ENCODE assay signal across 8 cellular contexts in genomic region chr4:89299153-89299789, GRCh38. TPM values are rescaled to one million over a fixed set of nuclear protein-coding genes. Genes with fewer than 3 reads are reported as not detected.
DNase-seq lines count a peak whose midpoint lies in the region; ATAC-seq and TF ChIP-seq lines count a peak whose summit lies in the region.

No MANE protein-coding gene starts in this region.

- H3K4me3 Mint-ChIP-seq in CD4-positive, alpha-beta memory T cell: peak overlapping the region; percentile 83 to 96 (median 94)
- peak overlapping the region; percentile 95 for H3K4me3 Mint-ChIP-seq in activated naive CD8-positive, alpha-beta T cell treated with anti-CD3 and anti-CD28 coated beads, Interleukin-2, amount 10 ng/mL, durations not matched to agents 7 days and 5 days

- H3K36me3 Mint-ChIP-seq in CD4-positive, alpha-beta memory T cell: peaks cover 17 to 23% of the 10 kb centered on the region in 2 donors
- H3K36me3 Mint-ChIP-seq in activated naive CD8-positive, alpha-beta T cell treated with anti-CD3 and anti-CD28 coated beads, Interleukin-2, amount 10 ng/mL, durations not matched to agents 7 days and 5 days: peaks cover 16% of the 10 kb centered on the region

- no peak for TF ChIP-seq CTCF in mucosa of descending colon (IDR thresholded peaks at IDR 0.05)

- CTCF ChIA-PET in CD4-positive, alpha-beta memory T cell (lab: Charles Lee; ENCODE audit: partially characterized antibody): interaction anchor here (1.2 to 14.5 kb wide), 14 partner anchors 9 to 136 kb away, joined by 3 to 285 read pairs (median 12); partner anchors contain the start of gene GPRIN3

- no peaks in the 10 kb centered on the region for H3K27me3 ChIP-seq in CD4-positive, alpha-beta memory T cell (ENCODE audit: insufficient read depth, low read length)

- peak overlapping the region; percentile 83 for H3K27ac ChIP-seq in CD4-positive, alpha-beta memory T cell (ENCODE audit: low read depth, low read length)

- POLR2A ChIA-PET in CD4-positive, alpha-beta memory T cell (lab: Charles Lee; ENCODE audit: partially characterized antibody): interaction anchor here (1.0 to 15.1 kb wide), 17 partner anchors 7 to 1015 kb away, joined by 3 to 453 read pairs (median 10); partner anchors contain the start of genes GPRIN3, HERC3 and PPM1K
- POLR2A ChIA-PET in activated naive CD8-positive, alpha-beta T cell treated with anti-CD3 and anti-CD28 coated beads, Interleukin-2, amount 10 ng/mL, durations not matched to agents 7 days and 5 days (lab: Charles Lee): interaction anchor here (1.0 to 3.1 kb wide), 8 partner anchors 9 to 1015 kb away, joined by 4 to 26 read pairs (median 7); partner anchors contain the start of genes GPRIN3, HERC5 and PPM1K

- H3K4me1 ChIP-seq in CD4-positive, alpha-beta memory T cell (ENCODE audit: insufficient read depth, low read length): peaks cover 90% of the 10 kb centered on the region
- peaks cover 48% of the 10 kb centered on the region for H3K4me1 ChIP-seq in mucosa of descending colon (ENCODE audit: low read depth)

- ATAC-seq in HG02763 (IDR thresholded peaks at IDR 0.05; ENCODE audit: unreplicated experiment) (peak; percentile 39), mucosa of descending colon (peak; percentile 68), GM18502 (IDR thresholded peaks at IDR 0.05; ENCODE audit: poor library complexity, unreplicated experiment) (no peak)
- ATAC-seq in activated naive CD8-positive, alpha-beta T cell treated with anti-CD3 and anti-CD28 coated beads, Interleukin-2, amount 10 ng/mL, durations not matched to agents 7 days and 5 days (ENCODE audit: low read depth): peak; percentile 55

- intact Hi-C loops in CD4-positive, alpha-beta memory T cell (cut with micrococcal nuclease): loop anchor here (2.0 kb wide), 2 partner anchors 16 to 188 kb away; partner anchors contain the start of gene TIGD2
- intact Hi-C loops in mucosa of descending colon (cut with DNase I, micrococcal nuclease): no loop called here

- H3K4me1 Mint-ChIP-seq in CD4-positive, alpha-beta memory T cell: peaks cover 57 to 97% (median 73%) of the 10 kb centered on the region in 4 donors
- H3K4me1 Mint-ChIP-seq in activated naive CD8-positive, alpha-beta T cell treated with anti-CD3 and anti-CD28 coated beads, Interleukin-2, amount 10 ng/mL, durations not matched to agents 7 days and 5 days: peaks cover 67% of the 10 kb centered on the region

- peak overlapping the region; percentile 57 to 62 for H3K4me3 ChIP-seq in CD4-positive, alpha-beta memory T cell (ENCODE audit: low read length in 2 of 2)
- no peak overlapping the region for H3K4me3 ChIP-seq in mucosa of descending colon

- H3K27me3 Mint-ChIP-seq in CD4-positive, alpha-beta memory T cell: no peaks in the 10 kb centered on the region
- H3K27me3 Mint-ChIP-seq in activated naive CD8-positive, alpha-beta T cell treated with anti-CD3 and anti-CD28 coated beads, Interleukin-2, amount 10 ng/mL, durations not matched to agents 7 days and 5 days: no peaks in the 10 kb centered on the region

- H3K27ac Mint-ChIP-seq in CD4-positive, alpha-beta memory T cell: peak overlapping the region; percentile 87 to 99 (median 98)
- peak overlapping the region; percentile 100 for H3K27ac Mint-ChIP-seq in activated naive CD8-positive, alpha-beta T cell treated with anti-CD3 and anti-CD28 coated beads, Interleukin-2, amount 10 ng/mL, durations not matched to agents 7 days and 5 days

- DNase-seq in CD4-positive, alpha-beta memory T cell: peak in 1 of 5 donors; percentile 48
- DNase-seq in activated naive CD8-positive, alpha-beta T cell treated with anti-CD3 and anti-CD28 coated beads, Interleukin-2, amount 10 ng/mL, durations not matched to agents 7 days and 5 days: no peak
- DNase-seq in mucosa of descending colon (peak in 1 of 3 donors; percentile 25), cortex of kidney (lab: John Stamatoyannopoulos, UW) (no peak), NCI-H1436 treated with DMSO at 0.1 percent for 48 hours (lab: John Stamatoyannopoulos, UW) (no peak), T1000 (lab: John Stamatoyannopoulos, UW) (no peak)

- H3K36me3 ChIP-seq in CD4-positive, alpha-beta memory T cell (ENCODE audit: insufficient read depth, low read length): no peaks in the 10 kb centered on the region
- no peaks in the 10 kb centered on the region for H3K36me3 ChIP-seq in mucosa of descending colon (ENCODE audit: low read depth)

- H3K9me3 Mint-ChIP-seq in CD4-positive, alpha-beta memory T cell: no peaks in the 10 kb centered on the region
- H3K9me3 Mint-ChIP-seq in activated naive CD8-positive, alpha-beta T cell treated with anti-CD3 and anti-CD28 coated beads, Interleukin-2, amount 10 ng/mL, durations not matched to agents 7 days and 5 days: no peaks in the 10 kb centered on the region

- H3K9me3 ChIP-seq in CD4-positive, alpha-beta memory T cell (ENCODE audit: control insufficient read depth in 1 of 2, low read length in 2 of 2): no peaks in the 10 kb centered on the region
- no peaks in the 10 kb centered on the region for H3K9me3 ChIP-seq in mucosa of descending colon

RNA-seq across cellular contexts. Expression of gene GPRIN3, which starts 8.3 kb away (rescaled TPM):
- 10 to 100 TPM; 32.5 TPM for total RNA-seq in CD4-positive, alpha-beta memory T cell
- 10 to 100 TPM in 1 of 2 donors, 1 to 10 TPM in 1; 6.9 to 18.9 TPM for polyA plus RNA-seq in CD4-positive, alpha-beta memory T cell
- total RNA-seq in activated naive CD8-positive, alpha-beta T cell treated with anti-CD3 and anti-CD28 coated beads, Interleukin-2, amount 10 ng/mL, durations not matched to agents 7 days and 5 days: 10 to 100 TPM; 23.9 to 25.5 TPM
- total RNA-seq in mucosa of descending colon: 10 to 100 TPM in 2 of 3 donors, 1 to 10 TPM in 1; 6.0 to 23.8 (median 23.7) TPM
